8 cellular contexts compared by ENCODE assay signal in genomic region chr5:59038169-59039002, GRCh38.
DNase-seq lines count a peak whose midpoint lies in the region; ATAC-seq and TF ChIP-seq lines count a peak whose summit lies in the region.

No MANE protein-coding gene starts in this region.

- TF ChIP-seq EP300 in gastroesophageal sphincter (IDR thresholded peaks at IDR 0.05): no peak

- no peak for TF ChIP-seq POLR2A in gastroesophageal sphincter (IDR thresholded peaks at IDR 0.05)

- no peaks in the 10 kb centered on the region for H3K27me3 ChIP-seq in gastroesophageal sphincter
- H3K27me3 ChIP-seq in rectal smooth muscle tissue (ENCODE audit: control insufficient read depth, insufficient read depth, low read length): no peaks in the 10 kb centered on the region

- DNase-seq in Right ventricle myocardium inferior (ENCODE audit: missing footprints) (peak; percentile 63), cardiac septum (ENCODE audit: low spot score) (no peak), iPS-NIHi11 (ENCODE audit: low spot score) (no peak), T-helper 9 cell (no peak), NCI-H345 treated with DMSO at 0.1 percent for 48 hours (lab: John Stamatoyannopoulos, UW; ENCODE audit: unreplicated experiment) (no peak)

- peak overlapping the region; percentile 100 for H3K27ac Mint-ChIP-seq in T-helper 1 cell treated with Interleukin-12 subunit alpha and Interleukin-12 subunit beta and Interleukin-4 antibody, amounts not matched to agents 30 μg/mL and 1 μg/mL, for 36 hours

- peaks cover 0 to 72% (median 3%) of the 10 kb centered on the region in 3 donors for H3K4me1 ChIP-seq in gastroesophageal sphincter
- peaks cover 25% of the 10 kb centered on the region for H3K4me1 ChIP-seq in rectal smooth muscle tissue (ENCODE audit: control insufficient read depth, insufficient read depth, low read length)

- peak overlapping the region; percentile 88 for H3K4me3 Mint-ChIP-seq in T-helper 1 cell treated with Interleukin-12 subunit alpha and Interleukin-12 subunit beta and Interleukin-4 antibody, amounts not matched to agents 30 μg/mL and 1 μg/mL, for 36 hours

- peak overlapping the region; percentile 12 for H3K9ac ChIP-seq in rectal smooth muscle tissue (ENCODE audit: low read length)

- H3K9me3 ChIP-seq in gastroesophageal sphincter: no peaks in the 10 kb centered on the region

- peak overlapping the region in 3 of 4 donors; percentile 76 to 86 (median 76) for H3K27ac ChIP-seq in gastroesophageal sphincter
- peak overlapping the region; percentile 80 for H3K27ac ChIP-seq in rectal smooth muscle tissue (ENCODE audit: low read depth, low read length)

- no peak for TF ChIP-seq CTCF in gastroesophageal sphincter (IDR thresholded peaks at IDR 0.05)

- H3K4me3 ChIP-seq in gastroesophageal sphincter (peak overlapping the region; percentile 45 to 75), rectal smooth muscle tissue (ENCODE audit: low read length) (peak overlapping the region; percentile 80)

- H3K36me3 Mint-ChIP-seq in T-helper 1 cell treated with Interleukin-12 subunit alpha and Interleukin-12 subunit beta and Interleukin-4 antibody, amounts not matched to agents 30 μg/mL and 1 μg/mL, for 36 hours (ENCODE audit: low read depth): peaks cover 36% of the 10 kb centered on the region

- peak; percentile 1 for ATAC-seq in Right ventricle myocardium inferior
- no peak for ATAC-seq in gastroesophageal sphincter

- 55 to 71% methylated on average over 5 to 8 of the region's 13 CpGs for WGBS in gastroesophageal sphincter (ENCODE audit: low coverage in 1 of 2), 2 donors

- peaks cover 38% of the 10 kb centered on the region for H3K4me1 Mint-ChIP-seq in T-helper 1 cell treated with Interleukin-12 subunit alpha and Interleukin-12 subunit beta and Interleukin-4 antibody, amounts not matched to agents 30 μg/mL and 1 μg/mL, for 36 hours (ENCODE audit: low read depth)

- no peaks in the 10 kb centered on the region for H3K9me3 Mint-ChIP-seq in T-helper 1 cell treated with Interleukin-12 subunit alpha and Interleukin-12 subunit beta and Interleukin-4 antibody, amounts not matched to agents 30 μg/mL and 1 μg/mL, for 36 hours

- H3K36me3 ChIP-seq in gastroesophageal sphincter: no peaks in the 10 kb centered on the region
- H3K36me3 ChIP-seq in rectal smooth muscle tissue (ENCODE audit: control insufficient read depth, insufficient read depth, low read length): no peaks in the 10 kb centered on the region

- H3K27me3 Mint-ChIP-seq in T-helper 1 cell treated with Interleukin-12 subunit alpha and Interleukin-12 subunit beta and Interleukin-4 antibody, amounts not matched to agents 30 μg/mL and 1 μg/mL, for 36 hours (ENCODE audit: low read depth): no peaks in the 10 kb centered on the region

- intact Hi-C loops in Right ventricle myocardium inferior (cut with DNase I): loop anchor here (1.0 to 10.0 kb wide), 3 partner anchors 89 to 316 kb away; no protein-coding TSS in a partner anchor
- intact Hi-C loops in cardiac septum (cut with DNase I): loop anchor here (2.0 to 10.0 kb wide), 2 partner anchors 88 to 326 kb away; no protein-coding TSS in a partner anchor
